Comparison of ENCODE assay signal across 8 cellular contexts in genomic region chr13:110874508-110874960, GRCh38. TPM values are rescaled to one million over a fixed set of nuclear protein-coding genes. Genes with fewer than 3 reads are reported as not detected.
DNase-seq lines count a peak whose midpoint lies in the region; ATAC-seq and TF ChIP-seq lines count a peak whose summit lies in the region.

No MANE protein-coding gene starts in this region.

- H3K4me3 ChIP-seq in SK-N-MC (peak overlapping the region; percentile 74), right cardiac atrium (ENCODE audit: low read length) (peak overlapping the region; percentile 41), prostate gland (peak overlapping the region; percentile 18 to 33)

- H3K4me1 ChIP-seq in right cardiac atrium (ENCODE audit: control insufficient read depth, insufficient read depth, low read length): peaks cover 3% of the 10 kb centered on the region
- H3K4me1 ChIP-seq in prostate gland (replicated peaks): no peaks in the 10 kb centered on the region

- TF ChIP-seq CTCF in GM13976 (IDR thresholded peaks at IDR 0.05; ENCODE audit: borderline replicate concordance, control extremely low read depth, extremely low read depth, insufficient read depth, missing control alignments) (no peak), prostate gland (IDR thresholded peaks at IDR 0.05) (no peak)

- TF ChIP-seq POLR2A in prostate gland (IDR thresholded peaks at IDR 0.05): no peak

- H3K9me3 ChIP-seq in SK-N-MC (ENCODE audit: low read depth, low read length) (no peaks in the 10 kb centered on the region), right cardiac atrium (ENCODE audit: control insufficient read depth, low read length) (no peaks in the 10 kb centered on the region), prostate gland (no peaks in the 10 kb centered on the region)

- intact Hi-C loops in right cardiac atrium (cut with DNase I) (loop anchor here in 2 of 4 donors (5.0 kb wide), 1 partner anchor 38 kb away; no protein-coding TSS in a partner anchor), prostate gland (cut with DNase I) (loop anchor here (5.0 kb wide), 1 partner anchor 157 kb away; no protein-coding TSS in a partner anchor)

- H3K36me3 ChIP-seq in SK-N-MC (ENCODE audit: insufficient read depth, low read length) (no peaks in the 10 kb centered on the region), prostate gland (no peaks in the 10 kb centered on the region)

- under 1% methylated on average over 32 of the region's 32 CpGs for WGBS in right cardiac atrium
- whole genome bisulfite sequencing in prostate gland: under 1% methylated on average over 19 of the region's 32 CpGs

- H3K27me3 ChIP-seq in right cardiac atrium (ENCODE audit: control insufficient read depth, insufficient read depth) (no peaks in the 10 kb centered on the region), prostate gland (replicated peaks; ENCODE audit: insufficient read depth) (no peaks in the 10 kb centered on the region)

- in situ Hi-C loops in GM13976 (cut with MboI; ENCODE audit: low sequenced_read_pairs, unreplicated experiment) (no loop called here), KBM-7 (cut with MboI; ENCODE audit: low pct_unique_long_range_greater_than_20kb, low sequenced_read_pairs) (no loop called here)

- H3K27ac ChIP-seq in SK-N-MC (no peak overlapping the region), right cardiac atrium (ENCODE audit: low read length) (no peak overlapping the region), prostate gland (no peak overlapping the region)

- ATAC-seq in right cardiac atrium: peak; percentile 84 to 93
- no peak for ATAC-seq in HG03135 (IDR thresholded peaks at IDR 0.05; ENCODE audit: unreplicated experiment)
- ATAC-seq in HG03442 (IDR thresholded peaks at IDR 0.05; ENCODE audit: unreplicated experiment): no peak

- peak; percentile 81 for DNase-seq in GM13976 (ENCODE audit: low spot score)
- DNase-seq in KBM-7: peak; percentile 35
- no peak for DNase-seq in SK-N-MC (ENCODE audit: low read depth, low spot score)
- peak in 48 of 58 donors; percentile 23 to 82 (median 48) for DNase-seq in anterior cingulate cortex (lab: John Stamatoyannopoulos, UW)
- peak; percentile 91 to 96 (median 96) for DNase-seq in right cardiac atrium
- peak; percentile 77 for DNase-seq in prostate gland (ENCODE audit: low spot score)

- peak overlapping the region; percentile 67 for H3K9ac ChIP-seq in SK-N-MC (ENCODE audit: insufficient read length)

RNA-seq across cellular contexts. Expression of gene ANKRD10, which starts 40.3 kb away (rescaled TPM):
- total RNA-seq in right cardiac atrium: 10 to 100 TPM; 56.5 to 90.9 (median 61.6) TPM
- 41.1 TPM for polyA plus RNA-seq in right cardiac atrium
- total RNA-seq in prostate gland: 100 to 1,000 TPM in 1 of 2 donors, 10 to 100 TPM in 1; 99.9 to 155 TPM

Comparison
In these comparisons a context has a peak if more than half of its experiments do, and no peak if none do; other contexts are left out.
1. ATAC-seq: peak in right cardiac atrium (2 of 2); none in HG03135 (single experiment) and HG03442 (single experiment).
2. Peak in every context shown above with its lines, with median percentiles within 50 percentile points of each other: H3K4me3 ChIP-seq.